25 cellular contexts compared by ENCODE assay signal in the genomic region with DNA sequence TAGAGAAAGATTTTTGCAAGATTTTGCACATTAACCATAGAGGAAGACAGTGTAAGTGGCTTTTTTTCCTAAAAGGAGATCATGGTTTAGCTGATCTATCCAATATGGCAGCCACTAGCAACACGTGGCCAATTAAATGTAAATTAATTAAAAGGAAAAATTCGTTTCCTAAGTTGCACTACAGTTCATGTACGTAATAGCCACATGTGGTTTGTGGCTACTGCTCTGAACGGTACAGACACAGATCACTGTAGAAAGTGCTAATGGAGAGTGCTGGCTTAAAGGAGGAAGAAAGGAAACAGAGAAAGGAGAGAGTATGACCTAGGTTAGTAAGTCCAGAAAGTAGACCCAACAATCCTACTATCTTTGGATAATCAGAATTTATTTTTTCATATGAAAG.
DNase-seq lines count a peak whose midpoint lies in the region; ATAC-seq and TF ChIP-seq lines count a peak whose summit lies in the region.
"Had no signal": no experiment of that assay in that cellular context is flagged by ENCODE, and none has a peak within 500 bp of the region (broad histone marks: within the 10 kb centered on the region; RNA-seq: fewer than 3 reads in every experiment).

No MANE protein-coding gene starts in this region.

- ATAC-seq in central memory CD8-positive, alpha-beta T cell (replicated peaks; ENCODE audit: extremely low read depth, poor library complexity, severe bottlenecking) = peak; percentile 55
- no peak for ATAC-seq in stimulated activated naive B cell treated with anti-CD40 and anti-IgM and Interleukin-4, amounts not matched to agents 10 μg/mL and 1 μg/mL and 100 μg/mL, for 72 hours (replicated peaks)
- ATAC-seq: gastroesophageal sphincter; lower lobe of right lung; naive thymus-derived CD8-positive, alpha-beta T cell; T-helper 17 cell had no signal

- H3K9me3 Mint-ChIP-seq in central memory CD8-positive, alpha-beta T cell = no peaks in the 10 kb centered on the region
- H3K9me3 Mint-ChIP-seq in nephron = no peaks in the 10 kb centered on the region
- H3K9me3 Mint-ChIP-seq in stimulated activated naive B cell treated with anti-CD40 and anti-IgM and Interleukin-4, amounts not matched to agents 10 μg/mL and 1 μg/mL and 100 μg/mL, for 72 hours = no peaks in the 10 kb centered on the region
- H3K9me3 Mint-ChIP-seq: activated naive CD4-positive, alpha-beta T cell treated with anti-CD3 and anti-CD28 coated beads, Interleukin-2, amount 10 ng/mL, durations not matched to agents 7 days and 5 days; naive thymus-derived CD8-positive, alpha-beta T cell had no signal

- H3K27me3 Mint-ChIP-seq in central memory CD8-positive, alpha-beta T cell = no peaks in the 10 kb centered on the region
- H3K27me3 Mint-ChIP-seq in nephron (ENCODE audit: low read depth) = no peaks in the 10 kb centered on the region
- H3K27me3 Mint-ChIP-seq in stimulated activated naive B cell treated with anti-CD40 and anti-IgM and Interleukin-4, amounts not matched to agents 10 μg/mL and 1 μg/mL and 100 μg/mL, for 72 hours = no peaks in the 10 kb centered on the region
- H3K27me3 Mint-ChIP-seq: naive thymus-derived CD8-positive, alpha-beta T cell; T-helper 17 cell had no signal

- no peak overlapping the region for H3K4me3 Mint-ChIP-seq in central memory CD8-positive, alpha-beta T cell
- H3K4me3 Mint-ChIP-seq in nephron = no peak overlapping the region
- no peak overlapping the region for H3K4me3 Mint-ChIP-seq in stimulated activated naive B cell treated with anti-CD40 and anti-IgM and Interleukin-4, amounts not matched to agents 10 μg/mL and 1 μg/mL and 100 μg/mL, for 72 hours
- H3K4me3 Mint-ChIP-seq: activated naive CD4-positive, alpha-beta T cell treated with anti-CD3 and anti-CD28 coated beads, Interleukin-2, amount 10 ng/mL, durations not matched to agents 7 days and 5 days; naive thymus-derived CD8-positive, alpha-beta T cell; T-helper 17 cell had no signal

- H3K36me3 Mint-ChIP-seq in central memory CD8-positive, alpha-beta T cell (ENCODE audit: insufficient read depth) = peaks cover 3% of the 10 kb centered on the region
- peaks cover 22% of the 10 kb centered on the region for H3K36me3 Mint-ChIP-seq in nephron (ENCODE audit: low read depth)
- H3K36me3 Mint-ChIP-seq in stimulated activated naive B cell treated with anti-CD40 and anti-IgM and Interleukin-4, amounts not matched to agents 10 μg/mL and 1 μg/mL and 100 μg/mL, for 72 hours = no peaks in the 10 kb centered on the region
- H3K36me3 Mint-ChIP-seq: activated naive CD4-positive, alpha-beta T cell treated with anti-CD3 and anti-CD28 coated beads, Interleukin-2, amount 10 ng/mL, durations not matched to agents 7 days and 5 days had no signal

- TF ChIP-seq POLR2A in NB4 (IDR thresholded peaks at IDR 0.05; ENCODE audit: extremely low read depth, insufficient read length) = no peak

- H3K27me3 ChIP-seq in SJCRH30 = no peaks in the 10 kb centered on the region
- H3K27me3 ChIP-seq: brain microvascular endothelial cell, gastroesophageal sphincter, ovary, testis had no signal

- peak; percentile 34 for DNase-seq in SIG-M5 treated with dmso at 0.1 percent for 504 hours (lab: John Stamatoyannopoulos, UW; ENCODE audit: unreplicated experiment)
- DNase-seq in SIG-M5 (lab: John Stamatoyannopoulos, UW) = no peak
- DNase-seq in NB4 (ENCODE audit: low read depth) = peak; percentile 55
- no peak for DNase-seq in central memory CD8-positive, alpha-beta T cell (ENCODE audit: low spot score in 2 of 2)
- no peak for DNase-seq in SJCRH30
- DNase-seq in stimulated activated naive B cell treated with anti-CD40 and anti-IgM and Interleukin-4, amounts not matched to agents 10 μg/mL and 1 μg/mL and 100 μg/mL, for 72 hours = no peak
- DNase-seq in AG08396 (ENCODE audit: low spot score) = no peak
- DNase-seq: activated CD4-positive, alpha-beta T cell treated with anti-CD3 and anti-CD28 coated beads, Interleukin-2, amount 50 U/mL, for 48 hours; activated CD4-positive, CD25-positive, alpha-beta regulatory T cell treated with anti-CD3 and anti-CD28 coated beads, Interleukin-2, amount 50 U/mL, for 72 hours; activated naive CD4-positive, alpha-beta T cell treated with anti-CD3 and anti-CD28 coated beads, Interleukin-2, amount 10 ng/mL, durations not matched to agents 7 days and 5 days; amniotic stem cell; brain microvascular endothelial cell; GOT3; hippocampal formation; KG1; lower lobe of right lung; naive thymus-derived CD8-positive, alpha-beta T cell; ovary; RPMI8226; stimulated activated naive CD4-positive, alpha-beta T cell treated with Interleukin-2 at 50 U/mL for 16 hours; T-helper 17 cell; testis had no signal

- TF ChIP-seq CTCF in NB4 (IDR thresholded peaks at IDR 0.05; ENCODE audit: low read depth, low read length) = no peak
- TF ChIP-seq CTCF in nephron (IDR thresholded peaks at IDR 0.05; ENCODE audit: unreplicated experiment in 3 of 3) = no peak

- H3K4me3 ChIP-seq in NB4 (ENCODE audit: low read depth, low read length) (no peak overlapping the region), SJCRH30 (no peak overlapping the region)
- H3K4me3 ChIP-seq: gastroesophageal sphincter, lower lobe of right lung, ovary, SK-N-MC, testis had no signal

- H3K27ac Mint-ChIP-seq in central memory CD8-positive, alpha-beta T cell (ENCODE audit: low read depth) = no peak overlapping the region
- H3K27ac Mint-ChIP-seq in nephron = peak overlapping the region in 2 of 3 experiments; percentile 23 to 58
- no peak overlapping the region for H3K27ac Mint-ChIP-seq in stimulated activated naive B cell treated with anti-CD40 and anti-IgM and Interleukin-4, amounts not matched to agents 10 μg/mL and 1 μg/mL and 100 μg/mL, for 72 hours
- H3K27ac Mint-ChIP-seq: activated naive CD4-positive, alpha-beta T cell treated with anti-CD3 and anti-CD28 coated beads, Interleukin-2, amount 10 ng/mL, durations not matched to agents 7 days and 5 days; naive thymus-derived CD8-positive, alpha-beta T cell; T-helper 17 cell had no signal

- no peaks in the 10 kb centered on the region for H3K36me3 ChIP-seq in SJCRH30
- H3K36me3 ChIP-seq: brain microvascular endothelial cell, ovary had no signal

- H3K27ac ChIP-seq in SJCRH30 = no peak overlapping the region
- H3K27ac ChIP-seq: brain microvascular endothelial cell, gastroesophageal sphincter, lower lobe of right lung, ovary, SK-N-MC, testis had no signal

- H3K9me3 ChIP-seq in SJCRH30 (replicated peaks) = no peaks in the 10 kb centered on the region
- H3K9me3 ChIP-seq: gastroesophageal sphincter, lower lobe of right lung, ovary, testis had no signal

- peaks cover 16% of the 10 kb centered on the region for H3K4me1 Mint-ChIP-seq in central memory CD8-positive, alpha-beta T cell
- H3K4me1 Mint-ChIP-seq in nephron = peaks cover 31% of the 10 kb centered on the region
- no peaks in the 10 kb centered on the region for H3K4me1 Mint-ChIP-seq in stimulated activated naive B cell treated with anti-CD40 and anti-IgM and Interleukin-4, amounts not matched to agents 10 μg/mL and 1 μg/mL and 100 μg/mL, for 72 hours
- H3K4me1 Mint-ChIP-seq: T-helper 17 cell had no signal

- H3K4me1 ChIP-seq in SJCRH30 = no peaks in the 10 kb centered on the region
- H3K4me1 ChIP-seq: lower lobe of right lung, testis had no signal

Comparison
In these comparisons a context has a peak if more than half of its experiments do, and no peak if none do; other contexts are left out.
1. DNase-seq: peak in SIG-M5 treated with dmso at 0.1 percent for 504 hours (single experiment) and NB4 (single experiment); none in SIG-M5 (single experiment), central memory CD8-positive, alpha-beta T cell (0 of 2), SJCRH30 (0 of 2), stimulated activated naive B cell treated with anti-CD40 and anti-IgM and Interleukin-4, amounts not matched to agents 10 μg/mL and 1 μg/mL and 100 μg/mL, for 72 hours (single experiment) and AG08396 (single experiment).
2. H3K27ac Mint-ChIP-seq: peak in nephron (2 of 3); none in central memory CD8-positive, alpha-beta T cell (single experiment) and stimulated activated naive B cell treated with anti-CD40 and anti-IgM and Interleukin-4, amounts not matched to agents 10 μg/mL and 1 μg/mL and 100 μg/mL, for 72 hours (single experiment).